19 cellular contexts compared by ENCODE assay signal in the genomic region with DNA sequence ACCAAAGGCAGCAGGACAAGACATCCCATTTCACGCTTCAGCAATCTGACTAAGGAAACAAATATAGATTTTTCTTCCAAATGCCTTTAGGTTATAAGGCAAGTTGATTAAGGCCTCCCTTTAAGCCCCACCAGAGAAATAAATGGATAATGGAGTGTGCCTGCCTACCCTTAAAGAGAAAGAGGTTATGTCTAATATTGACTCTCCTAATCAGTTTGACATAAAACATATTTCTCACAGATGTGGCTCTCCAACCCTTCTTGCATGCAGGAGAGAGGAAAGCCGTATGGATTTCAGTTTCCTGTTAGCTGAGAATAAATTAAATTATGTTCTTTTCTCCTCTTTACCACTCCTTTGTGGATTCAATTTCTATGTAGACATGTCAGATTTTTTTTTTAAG.
A peak's percentile ranks its signal among the peaks of the same experiment; 100 is the strongest.
DNase-seq lines count a peak whose midpoint lies in the region; ATAC-seq, FAIRE-seq and TF ChIP-seq lines count a peak whose summit lies in the region.
"Had no signal": no experiment of that assay in that cellular context is flagged by ENCODE, and none has a peak within 500 bp of the region (broad histone marks: within the 10 kb centered on the region; RNA-seq: fewer than 3 reads in every experiment).

No MANE protein-coding gene starts in this region.

- no TSS peak for BruUV-seq in K562 (replicated peaks; lab: Mats Ljungman, UMichigan)
- no TSS peak for BruUV-seq in Calu3 (replicated peaks; lab: Mats Ljungman, UMichigan)

- no peaks in the 10 kb centered on the region for H3K36me3 ChIP-seq in KOPT-K1 (ENCODE audit: insufficient read depth, low read length)
- H3K36me3 ChIP-seq in SK-N-MC (ENCODE audit: insufficient read depth, low read length) = no peaks in the 10 kb centered on the region
- H3K36me3 ChIP-seq in K562 (ENCODE audit: control insufficient read depth, insufficient read depth, low read length) = no peaks in the 10 kb centered on the region
- H3K36me3 ChIP-seq in breast epithelium = no peaks in the 10 kb centered on the region
- no peaks in the 10 kb centered on the region for H3K36me3 ChIP-seq in naive thymus-derived CD4-positive, alpha-beta T cell (ENCODE audit: control insufficient read depth in 2 of 3, insufficient read depth in 3 of 3, low read length in 3 of 3)
- H3K36me3 ChIP-seq: BLaER1 had no signal

- intact Hi-C loops in K562 (cut with micrococcal nuclease) = no loop called here
- intact Hi-C loops in breast epithelium (cut with DNase I; ENCODE audit: low total_unique reads) = no loop called here
- intact Hi-C loops in naive thymus-derived CD4-positive, alpha-beta T cell (cut with micrococcal nuclease) = no loop called here
- intact Hi-C loops in right cardiac atrium (cut with DNase I) = no loop called here
- intact Hi-C loops in Calu3 (cut with micrococcal nuclease; ENCODE audit: unreplicated experiment) = no loop called here

- peaks cover 0 to 3% (median 0%) of the 10 kb centered on the region in 5 donors for H3K36me3 Mint-ChIP-seq in naive thymus-derived CD4-positive, alpha-beta T cell
- no peaks in the 10 kb centered on the region for H3K36me3 Mint-ChIP-seq in Calu3 (ENCODE audit: insufficient read depth, unreplicated experiment)
- H3K36me3 Mint-ChIP-seq: CD4-positive, CD25-positive, alpha-beta regulatory T cell; CD8-positive, alpha-beta T cell had no signal

- H3K79me2 ChIP-seq in K562 (ENCODE audit: control insufficient read depth, insufficient read depth, low read length) = no peaks in the 10 kb centered on the region

- TF ChIP-seq CTCF in K562 (IDR thresholded peaks at IDR 0.05 in 2 of 3, conservative IDR thresholded peaks at IDR 0.05 in 1 of 3; ENCODE audit: insufficient read depth in 2 of 3, low read depth in 1 of 3, low read length in 3 of 3) (no peak), breast epithelium (IDR thresholded peaks at IDR 0.05) (no peak), Calu3 (IDR thresholded peaks at IDR 0.05; ENCODE audit: unreplicated experiment) (no peak)

- WGBS in K562 (ENCODE audit: insufficient coverage, low coverage, missing lambda C conversion rate) = 63% methylated on average over 2 of the region's 2 CpGs
- 75% methylated on average over 2 of the region's 2 CpGs for WGBS in right cardiac atrium

- TF ChIP-seq RAD21 in K562 (CRISPR knock-in tag; conservative IDR thresholded peaks at IDR 0.05 in 1 of 2, IDR thresholded peaks at IDR 0.05 in 1 of 2) = no peak

- ATAC-seq in K562 (no peak), right cardiac atrium (no peak)
- ATAC-seq in naive thymus-derived CD4-positive, alpha-beta T cell = no peak
- ATAC-seq: CD8-positive, alpha-beta T cell had no signal

- in situ Hi-C loops in K562 (cut with MboI) = no loop called here

- no peak overlapping the region for H3K4me3 Mint-ChIP-seq in naive thymus-derived CD4-positive, alpha-beta T cell
- no peak overlapping the region for H3K4me3 Mint-ChIP-seq in Calu3 (ENCODE audit: low read depth, unreplicated experiment)
- H3K4me3 Mint-ChIP-seq: CD8-positive, alpha-beta T cell had no signal

- H2AFZ ChIP-seq in K562 (ENCODE audit: low read depth, low read length) = no peak overlapping the region

- no peak for TF ChIP-seq EP300 in K562 (IDR thresholded peaks at IDR 0.05; ENCODE audit: low read length)

- no peak overlapping the region for H3K4me2 ChIP-seq in K562 (ENCODE audit: insufficient read depth, low read length)
- H3K4me2 ChIP-seq: BLaER1 had no signal

- peak overlapping the region in 1 of 9 donors; percentile 37 for H3K27ac Mint-ChIP-seq in naive thymus-derived CD4-positive, alpha-beta T cell
- H3K27ac Mint-ChIP-seq in Calu3 (ENCODE audit: unreplicated experiment) = no peak overlapping the region
- H3K27ac Mint-ChIP-seq: CD8-positive, alpha-beta T cell had no signal

- TF ChIP-seq POLR2A in K562 (conservative IDR thresholded peaks at IDR 0.05) (no peak), breast epithelium (IDR thresholded peaks at IDR 0.05) (no peak)

- no peaks in the 10 kb centered on the region for H4K20me1 ChIP-seq in K562 (replicated peaks; ENCODE audit: control insufficient read depth, insufficient read depth, low read length)
- H4K20me1 ChIP-seq: BLaER1 had no signal

- H3K9me1 ChIP-seq in K562 (ENCODE audit: control insufficient read depth, insufficient read depth, low read length) = no peaks in the 10 kb centered on the region

- POLR2A ChIA-PET in K562 (lab: Yijun Ruan, JAX) = no interaction called here
- POLR2A ChIA-PET in naive thymus-derived CD4-positive, alpha-beta T cell (lab: Charles Lee) = no interaction called here

- no peaks in the 10 kb centered on the region for H3K27me3 ChIP-seq in K562 (ENCODE audit: control insufficient read depth in 2 of 2, insufficient read depth in 2 of 2, low read length in 2 of 2)
- H3K27me3 ChIP-seq in breast epithelium = no peaks in the 10 kb centered on the region
- no peaks in the 10 kb centered on the region for H3K27me3 ChIP-seq in naive thymus-derived CD4-positive, alpha-beta T cell (ENCODE audit: control insufficient read depth in 2 of 2, insufficient read depth in 2 of 2, low read length in 2 of 2)
- H3K27me3 ChIP-seq in right cardiac atrium (ENCODE audit: control insufficient read depth, insufficient read depth) = no peaks in the 10 kb centered on the region
- H3K27me3 ChIP-seq: BLaER1 had no signal

- H3K9ac ChIP-seq in SK-N-MC (ENCODE audit: insufficient read length) (no peak overlapping the region), K562 (ENCODE audit: insufficient read depth in 1 of 2, low read depth in 2 of 2, low read length in 2 of 2) (no peak overlapping the region)
- H3K9ac ChIP-seq: BLaER1 had no signal

- DNase-seq in SK-N-MC (ENCODE audit: low read depth, low spot score) (no peak), K562 (ENCODE audit: extremely low read depth in 1 of 4, low spot score in 3 of 4) (no peak), retina (peak; percentile 26), breast epithelium (ENCODE audit: low spot score in 2 of 2) (no peak), right cardiac atrium (no peak), Calu3 (no peak)
- DNase-seq in naive thymus-derived CD4-positive, alpha-beta T cell = no peak
- DNase-seq: CD4-positive, CD25-positive, alpha-beta regulatory T cell; CD8-positive, alpha-beta T cell; DMS53; DMS79 treated with DMSO at 0.1 percent for 48 hours; GF-D8; H7; HCEC 1CT had no signal

- CTCF ChIA-PET in K562 (lab: Yijun Ruan, JAX; ENCODE audit: low intra/inter-chr PET ratio) (no interaction called here), Calu3 (lab: Charles Lee) (no interaction called here)
- CTCF ChIA-PET in naive thymus-derived CD4-positive, alpha-beta T cell (lab: Charles Lee) = no interaction called here

- FAIRE-seq in K562 (lab: Jason Lieb, UNC) = peak; percentile 23
- FAIRE-seq: GM12891, GM18507, H1 had no signal

- peaks cover 0 to 18% (median 7%) of the 10 kb centered on the region in 7 donors for H3K4me1 Mint-ChIP-seq in naive thymus-derived CD4-positive, alpha-beta T cell
- peaks cover 10% of the 10 kb centered on the region for H3K4me1 Mint-ChIP-seq in Calu3 (ENCODE audit: low read depth, unreplicated experiment)

- H3K9me3 ChIP-seq in KOPT-K1 (ENCODE audit: insufficient read depth, low read length, poor library complexity, severe bottlenecking) = no peaks in the 10 kb centered on the region
- no peaks in the 10 kb centered on the region for H3K9me3 ChIP-seq in SK-N-MC (ENCODE audit: low read depth, low read length)
- H3K9me3 ChIP-seq in K562 (replicated peaks; ENCODE audit: control insufficient read depth, insufficient read depth, low read depth, low read length) = no peaks in the 10 kb centered on the region
- H3K9me3 ChIP-seq in breast epithelium = no peaks in the 10 kb centered on the region
- no peaks in the 10 kb centered on the region for H3K9me3 ChIP-seq in naive thymus-derived CD4-positive, alpha-beta T cell (ENCODE audit: control insufficient read depth in 2 of 3, low read length in 3 of 3)
- H3K9me3 ChIP-seq in right cardiac atrium (ENCODE audit: control insufficient read depth, low read length) = no peaks in the 10 kb centered on the region
- H3K9me3 ChIP-seq: BLaER1 had no signal

- no peak overlapping the region for H3K4me3 ChIP-seq in SK-N-MC
- no peak overlapping the region for H3K4me3 ChIP-seq in K562
- no peak overlapping the region for H3K4me3 ChIP-seq in breast epithelium
- no peak overlapping the region for H3K4me3 ChIP-seq in naive thymus-derived CD4-positive, alpha-beta T cell (ENCODE audit: low read length)
- no peak overlapping the region for H3K4me3 ChIP-seq in right cardiac atrium (ENCODE audit: low read length)
- H3K4me3 ChIP-seq: BLaER1 had no signal

- H3K4me1 ChIP-seq in K562 (replicated peaks in 1 of 2; ENCODE audit: control insufficient read depth in 2 of 2, insufficient read depth in 2 of 2, low read length in 2 of 2) = no peaks in the 10 kb centered on the region
- no peaks in the 10 kb centered on the region for H3K4me1 ChIP-seq in breast epithelium
- H3K4me1 ChIP-seq in naive thymus-derived CD4-positive, alpha-beta T cell (ENCODE audit: control insufficient read depth in 2 of 2, insufficient read depth in 2 of 2, low read length in 2 of 2) = no peaks in the 10 kb centered on the region
- H3K4me1 ChIP-seq in right cardiac atrium (ENCODE audit: control insufficient read depth, insufficient read depth, low read length) = no peaks in the 10 kb centered on the region
- H3K4me1 ChIP-seq: BLaER1 had no signal

- peaks cover 0 to 15% (median 0%) of the 10 kb centered on the region in 5 donors for H3K27me3 Mint-ChIP-seq in naive thymus-derived CD4-positive, alpha-beta T cell
- no peaks in the 10 kb centered on the region for H3K27me3 Mint-ChIP-seq in Calu3 (ENCODE audit: unreplicated experiment)

- peaks cover 0 to 12% (median 0%) of the 10 kb centered on the region in 11 donors for H3K9me3 Mint-ChIP-seq in naive thymus-derived CD4-positive, alpha-beta T cell
- no peaks in the 10 kb centered on the region for H3K9me3 Mint-ChIP-seq in Calu3 (ENCODE audit: low read depth, unreplicated experiment)
- H3K9me3 Mint-ChIP-seq: CD8-positive, alpha-beta T cell had no signal

- peak overlapping the region; percentile 61 for H3K27ac ChIP-seq in KOPT-K1 (ENCODE audit: low read depth, low read length, poor library complexity, severe bottlenecking)
- H3K27ac ChIP-seq in SK-N-MC = peak overlapping the region; percentile 33; the same call in 1 of the 2 replicates
- H3K27ac ChIP-seq in K562 (ENCODE audit: extremely low read depth, low read depth, low read length) = no peak overlapping the region
- no peak overlapping the region for H3K27ac ChIP-seq in breast epithelium
- H3K27ac ChIP-seq in naive thymus-derived CD4-positive, alpha-beta T cell (ENCODE audit: low read depth, low read length) = no peak overlapping the region
- no peak overlapping the region for H3K27ac ChIP-seq in right cardiac atrium (ENCODE audit: low read length)
- H3K27ac ChIP-seq: BLaER1 had no signal

Comparison
In these comparisons a context has a peak if more than half of its experiments do, and no peak if none do; other contexts are left out.
1. H3K27ac ChIP-seq: peak in KOPT-K1 (single experiment) and SK-N-MC (single experiment); none in K562 (single experiment), breast epithelium (0 of 2), naive thymus-derived CD4-positive, alpha-beta T cell (single experiment) and right cardiac atrium (single experiment).